11 cellular contexts compared by ENCODE assay signal in the genomic region with DNA sequence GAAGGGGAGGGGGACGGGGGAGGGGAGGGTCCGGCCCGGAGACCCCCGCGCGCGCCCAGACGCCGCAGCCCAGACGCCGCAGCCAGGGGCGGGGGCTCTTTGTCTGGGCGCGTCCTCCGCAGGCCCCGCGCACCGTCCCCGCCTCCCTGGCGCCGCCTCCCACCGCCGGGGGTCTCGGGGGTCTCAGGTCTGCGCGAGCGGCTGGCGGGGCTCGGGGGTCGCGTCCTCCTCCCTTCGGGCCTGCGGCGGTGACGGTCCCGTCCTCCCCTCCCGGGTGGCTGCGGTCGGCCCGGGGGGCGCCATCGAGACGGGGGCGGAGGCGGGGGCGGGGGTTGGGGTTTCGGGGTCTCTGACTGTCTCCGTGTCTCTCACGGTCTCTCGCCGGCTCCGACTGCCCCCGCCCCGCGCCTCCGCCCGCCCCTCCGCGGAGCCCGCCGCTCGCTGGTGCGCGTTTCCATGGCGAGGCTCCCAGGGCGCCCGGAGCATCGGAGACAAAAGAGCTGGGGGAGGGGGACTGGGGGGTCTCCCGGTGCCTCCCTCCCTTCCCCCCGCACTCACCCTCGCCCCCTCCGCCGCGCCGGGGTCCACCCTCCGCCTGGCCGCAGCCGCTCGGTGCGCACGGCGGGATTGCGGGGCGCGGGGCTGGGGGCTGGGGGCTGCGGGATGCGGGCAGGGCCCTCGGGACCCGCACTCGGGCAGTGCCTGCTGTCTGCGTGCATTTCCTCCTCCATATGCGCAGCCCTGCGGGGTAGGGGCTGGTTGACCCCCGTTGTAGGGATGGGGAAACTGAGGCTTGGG. TPM values are rescaled to one million over a fixed set of nuclear protein-coding genes. Genes with fewer than 3 reads are reported as not detected.
A peak's percentile ranks its signal among the peaks of the same experiment; 100 is the strongest.
DNase-seq lines count a peak whose midpoint lies in the region; ATAC-seq and TF ChIP-seq lines count a peak whose summit lies in the region.
"Had no signal": no experiment of that assay in that cellular context is flagged by ENCODE, and none has a peak within 500 bp of the region (broad histone marks: within the 10 kb centered on the region; RNA-seq: fewer than 3 reads in every experiment).

No MANE protein-coding gene starts in this region.

- H3K4me3 Mint-ChIP-seq in naive thymus-derived CD8-positive, alpha-beta T cell = peak overlapping the region in 7 of 10 donors; percentile 18 to 65 (median 38)
- H3K4me3 Mint-ChIP-seq: activated T-helper 17 cell treated with anti-CD3 and anti-CD28 coated beads, Interleukin-2, amount 50 U/mL, for 72 hours had no signal

- TF ChIP-seq CTCF in AG04449 (IDR thresholded peaks at IDR 0.05; ENCODE audit: insufficient read depth, low read length, missing control alignments) = no peak
- no peak for TF ChIP-seq CTCF in HL-60 (IDR thresholded peaks at IDR 0.05; ENCODE audit: insufficient read depth, low read length)
- no peak for TF ChIP-seq CTCF in choroid plexus epithelial cell (conservative IDR thresholded peaks at IDR 0.05; ENCODE audit: low read depth, low read length)

- H3K4me3 ChIP-seq in AG04449 (ENCODE audit: low read depth, low read length) (peak overlapping the region; percentile 27), HL-60 (replicated peaks; ENCODE audit: insufficient read depth, low read length) (peak overlapping the region; percentile 55), choroid plexus epithelial cell (ENCODE audit: low read depth, low read length) (peak overlapping the region; percentile 49)

- H3K27ac ChIP-seq in HL-60 (replicated peaks) = peak overlapping the region; percentile 98

- DNase-seq in AG04449 (ENCODE audit: low read depth, low spot score) (no peak), HL-60 (ENCODE audit: low read depth in 1 of 2, low spot score in 1 of 2) (peak; percentile 63 to 81), choroid plexus epithelial cell (ENCODE audit: low read depth) (no peak), NCI-H1694 treated with DMSO at 0.1 percent for 48 hours (lab: John Stamatoyannopoulos, UW) (no peak)
- DNase-seq in naive thymus-derived CD8-positive, alpha-beta T cell = no peak
- no peak for DNase-seq in activated naive CD4-positive, alpha-beta T cell (lab: John Stamatoyannopoulos, UW)
- DNase-seq: left colon, T-helper 17 cell had no signal

- no peaks in the 10 kb centered on the region for H3K36me3 Mint-ChIP-seq in naive thymus-derived CD8-positive, alpha-beta T cell

- CTCF ChIA-PET in AG04449 (lab: Yijun Ruan, JAX) = no interaction called here

- ATAC-seq in naive thymus-derived CD8-positive, alpha-beta T cell = peak; percentile 42 to 44
- ATAC-seq in GM18498 (IDR thresholded peaks at IDR 0.05; ENCODE audit: unreplicated experiment) (no peak), GM19023 (IDR thresholded peaks at IDR 0.05; ENCODE audit: unreplicated experiment) (no peak)
- ATAC-seq: activated T-helper 17 cell treated with anti-CD3 and anti-CD28 coated beads, Interleukin-2, amount 50 U/mL, for 72 hours; left colon; T-helper 17 cell had no signal

- peaks cover 0 to 5% (median under 1%) of the 10 kb centered on the region in 4 donors for H3K4me1 Mint-ChIP-seq in naive thymus-derived CD8-positive, alpha-beta T cell
- H3K4me1 Mint-ChIP-seq: activated T-helper 17 cell treated with anti-CD3 and anti-CD28 coated beads, Interleukin-2, amount 50 U/mL, for 72 hours; T-helper 17 cell had no signal

- no peaks in the 10 kb centered on the region for H3K27me3 ChIP-seq in HL-60 (ENCODE audit: insufficient read depth, poor library complexity, severe bottlenecking)

- H3K27me3 Mint-ChIP-seq in naive thymus-derived CD8-positive, alpha-beta T cell = peaks cover 3 to 21% (median 8%) of the 10 kb centered on the region in 5 donors
- H3K27me3 Mint-ChIP-seq: activated T-helper 17 cell treated with anti-CD3 and anti-CD28 coated beads, Interleukin-2, amount 50 U/mL, for 72 hours had no signal

- H3K9me3 Mint-ChIP-seq in naive thymus-derived CD8-positive, alpha-beta T cell = no peaks in the 10 kb centered on the region
- H3K9me3 Mint-ChIP-seq: activated T-helper 17 cell treated with anti-CD3 and anti-CD28 coated beads, Interleukin-2, amount 50 U/mL, for 72 hours had no signal

- POLR2A ChIA-PET in AG04449 (lab: Yijun Ruan, JAX) = no interaction called here
- POLR2A ChIA-PET in naive thymus-derived CD8-positive, alpha-beta T cell (lab: Charles Lee) = interaction anchor here (0.6 kb wide), 1 partner anchor 31 kb away, joined by 3 read pairs; no protein-coding TSS in a partner anchor

- no peak overlapping the region for H3K27ac Mint-ChIP-seq in naive thymus-derived CD8-positive, alpha-beta T cell
- H3K27ac Mint-ChIP-seq: activated T-helper 17 cell treated with anti-CD3 and anti-CD28 coated beads, Interleukin-2, amount 50 U/mL, for 72 hours; T-helper 17 cell had no signal

RNA-seq across cellular contexts. Expression of gene PLPPR3, which starts 0.4 kb away (rescaled TPM):
- not detected for total RNA-seq in naive thymus-derived CD8-positive, alpha-beta T cell
- not detected for polyA plus RNA-seq in naive thymus-derived CD8-positive, alpha-beta T cell
- total RNA-seq: activated T-helper 17 cell treated with anti-CD3 and anti-CD28 coated beads, Interleukin-2, amount 50 U/mL, for 72 hours; left colon; T-helper 17 cell had no signal

RNA-seq across cellular contexts. Expression of gene AZU1, which starts 5.5 kb away (rescaled TPM):
- under 1 TPM; 0.21 to 0.36 TPM for total RNA-seq in naive thymus-derived CD8-positive, alpha-beta T cell
- not detected for polyA plus RNA-seq in naive thymus-derived CD8-positive, alpha-beta T cell
- total RNA-seq: left colon had no signal

RNA-seq across cellular contexts. Expression of gene PRTN3, which starts 18.6 kb away (rescaled TPM):
- not detected for total RNA-seq in naive thymus-derived CD8-positive, alpha-beta T cell
- polyA plus RNA-seq in naive thymus-derived CD8-positive, alpha-beta T cell = not detected
- total RNA-seq: activated T-helper 17 cell treated with anti-CD3 and anti-CD28 coated beads, Interleukin-2, amount 50 U/mL, for 72 hours; left colon; T-helper 17 cell had no signal

RNA-seq across cellular contexts. Expression of gene PTBP1, which starts 24.9 kb away (rescaled TPM):
- 100 to 1,000 TPM; 321 to 323 TPM for total RNA-seq in naive thymus-derived CD8-positive, alpha-beta T cell
- polyA plus RNA-seq in naive thymus-derived CD8-positive, alpha-beta T cell = 100 to 1,000 TPM; 110 to 190 (median 110) TPM

RNA-seq across cellular contexts. Expression of gene ELANE, which starts 29.9 kb away (rescaled TPM):
- total RNA-seq in naive thymus-derived CD8-positive, alpha-beta T cell = not detected
- polyA plus RNA-seq in naive thymus-derived CD8-positive, alpha-beta T cell = not detected
- total RNA-seq: activated T-helper 17 cell treated with anti-CD3 and anti-CD28 coated beads, Interleukin-2, amount 50 U/mL, for 72 hours; T-helper 17 cell had no signal

Comparison
In these comparisons a context has a peak if more than half of its experiments do, and no peak if none do; other contexts are left out.
1. DNase-seq: peak in HL-60 (2 of 2); none in AG04449 (single experiment), choroid plexus epithelial cell (single experiment), naive thymus-derived CD8-positive, alpha-beta T cell (0 of 10), NCI-H1694 treated with DMSO at 0.1 percent for 48 hours (single experiment) and activated naive CD4-positive, alpha-beta T cell (0 of 4).
2. ATAC-seq: peak in naive thymus-derived CD8-positive, alpha-beta T cell (2 of 2); none in GM18498 (single experiment) and GM19023 (single experiment).
3. Peak in every context shown above with its lines, with median percentiles within 50 percentile points of each other: H3K4me3 ChIP-seq.